15 cellular contexts compared by ENCODE assay signal in the genomic region with DNA sequence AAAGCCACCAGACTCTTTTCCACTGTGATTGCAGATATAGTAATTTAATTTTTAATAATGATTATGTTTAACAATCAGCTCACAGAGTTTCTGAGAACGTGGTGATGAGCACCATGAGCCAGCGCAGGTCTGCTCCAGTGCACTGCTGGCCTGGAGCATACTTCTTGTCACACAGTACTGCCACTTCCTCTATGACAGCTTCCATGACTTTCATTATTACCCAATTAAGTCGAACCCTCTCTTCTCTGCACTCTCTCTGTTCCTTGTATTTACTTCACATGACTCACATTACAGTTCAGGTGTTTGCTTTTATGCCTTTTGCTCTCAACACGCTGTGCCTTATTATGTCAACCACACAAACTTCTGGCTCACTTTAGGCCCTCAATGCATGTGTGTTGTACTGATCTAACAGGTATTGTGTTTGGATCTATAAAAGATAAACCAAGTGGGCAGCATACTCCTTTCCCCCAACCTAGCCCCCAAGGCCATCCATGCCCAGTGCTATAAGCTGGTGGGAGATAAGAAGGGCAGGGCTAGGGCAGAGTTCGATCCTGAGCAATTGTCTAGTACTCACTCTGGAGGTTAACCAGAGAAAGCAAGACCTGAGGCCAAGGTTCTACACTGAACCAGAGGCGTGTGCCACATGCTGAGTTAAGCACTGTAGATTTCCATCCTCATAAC.
A peak's percentile ranks its signal among the peaks of the same experiment; 100 is the strongest.
DNase-seq lines count a peak whose midpoint lies in the region; ATAC-seq and TF ChIP-seq lines count a peak whose summit lies in the region.
"Had no signal": no experiment of that assay in that cellular context is flagged by ENCODE, and none has a peak within 500 bp of the region (broad histone marks: within the 10 kb centered on the region; RNA-seq: fewer than 3 reads in every experiment).

No MANE protein-coding gene starts in this region.

- ATAC-seq in GM19328 (IDR thresholded peaks at IDR 0.05; ENCODE audit: unreplicated experiment) (peak; percentile 49), HG03520 (IDR thresholded peaks at IDR 0.05; ENCODE audit: unreplicated experiment) (peak; percentile 46), HG02623 (IDR thresholded peaks at IDR 0.05; ENCODE audit: unreplicated experiment) (no peak), HG03108 (IDR thresholded peaks at IDR 0.05; ENCODE audit: unreplicated experiment) (no peak), GM19463 (IDR thresholded peaks at IDR 0.05; ENCODE audit: unreplicated experiment) (no peak)

- H3K36me3 Mint-ChIP-seq in chondrocyte (ENCODE audit: low read depth) = no peaks in the 10 kb centered on the region

- no peaks in the 10 kb centered on the region for H3K27me3 ChIP-seq in BE2C
- H3K27me3 ChIP-seq: cardiac muscle cell, right atrium auricular region, tibial artery had no signal

- H3K27me3 Mint-ChIP-seq in chondrocyte (ENCODE audit: low read depth) = peaks cover 11% of the 10 kb centered on the region
- H3K27me3 Mint-ChIP-seq: activated CD4-positive, alpha-beta T cell treated with anti-CD3 and anti-CD28 coated beads, Interleukin-2, amount 10 ng/mL, durations not matched to agents 24 days and 14 days had no signal

- no peaks in the 10 kb centered on the region for H3K4me1 ChIP-seq in BE2C
- H3K4me1 ChIP-seq: right atrium auricular region, tibial artery had no signal

- no peaks in the 10 kb centered on the region for H3K36me3 ChIP-seq in BE2C
- H3K36me3 ChIP-seq: cardiac muscle cell, right atrium auricular region, tibial artery had no signal

- no peak overlapping the region for H3K4me3 Mint-ChIP-seq in chondrocyte (ENCODE audit: unreplicated experiment)
- H3K4me3 Mint-ChIP-seq: activated CD4-positive, alpha-beta T cell treated with anti-CD3 and anti-CD28 coated beads, Interleukin-2, amount 10 ng/mL, durations not matched to agents 24 days and 14 days had no signal

- H3K9me3 Mint-ChIP-seq in chondrocyte (ENCODE audit: low read depth) = no peaks in the 10 kb centered on the region
- H3K9me3 Mint-ChIP-seq: activated CD4-positive, alpha-beta T cell treated with anti-CD3 and anti-CD28 coated beads, Interleukin-2, amount 10 ng/mL, durations not matched to agents 24 days and 14 days had no signal

- peaks cover 4% of the 10 kb centered on the region for H3K4me1 Mint-ChIP-seq in chondrocyte (ENCODE audit: low read depth)
- H3K4me1 Mint-ChIP-seq: activated CD4-positive, alpha-beta T cell treated with anti-CD3 and anti-CD28 coated beads, Interleukin-2, amount 10 ng/mL, durations not matched to agents 24 days and 14 days had no signal

- TF ChIP-seq CTCF in BE2C (IDR thresholded peaks at IDR 0.05; ENCODE audit: low read depth, low read length) = no peak
- no peak for TF ChIP-seq CTCF in chondrocyte (IDR thresholded peaks at IDR 0.05)

- no peak overlapping the region for H3K27ac Mint-ChIP-seq in chondrocyte (ENCODE audit: unreplicated experiment)
- H3K27ac Mint-ChIP-seq: activated CD4-positive, alpha-beta T cell treated with anti-CD3 and anti-CD28 coated beads, Interleukin-2, amount 10 ng/mL, durations not matched to agents 24 days and 14 days had no signal

- no peaks in the 10 kb centered on the region for H3K9me3 ChIP-seq in BE2C
- H3K9me3 ChIP-seq: right atrium auricular region, tibial artery had no signal

- DNase-seq in BE2C = peak; percentile 10
- peak; percentile 71 for DNase-seq in NOMO-1 treated with dmso at 0.1 percent for 144 hours (lab: John Stamatoyannopoulos, UW; ENCODE audit: unreplicated experiment)
- DNase-seq in chondrocyte (ENCODE audit: low spot score) = no peak
- DNase-seq: activated CD4-positive, alpha-beta T cell treated with anti-CD3 and anti-CD28 coated beads, Interleukin-2, amount 10 ng/mL, durations not matched to agents 24 days and 14 days; activated naive CD4-positive, alpha-beta T cell; NK-92 treated with Interleukin-12 subunit alpha and Interleukin-12 subunit beta, amount 100 ng/mL, for 24 hours; T-helper 1 cell; tibial artery had no signal

- no peak overlapping the region for H3K4me3 ChIP-seq in BE2C (ENCODE audit: low read depth, low read length)
- H3K4me3 ChIP-seq: cardiac muscle cell, right atrium auricular region, tibial artery had no signal

Comparison
In these comparisons a context has a peak if more than half of its experiments do, and no peak if none do; other contexts are left out.
1. ATAC-seq: peak in GM19328 (single experiment) and HG03520 (single experiment); none in HG02623 (single experiment), HG03108 (single experiment) and GM19463 (single experiment).